In the genomic region with DNA sequence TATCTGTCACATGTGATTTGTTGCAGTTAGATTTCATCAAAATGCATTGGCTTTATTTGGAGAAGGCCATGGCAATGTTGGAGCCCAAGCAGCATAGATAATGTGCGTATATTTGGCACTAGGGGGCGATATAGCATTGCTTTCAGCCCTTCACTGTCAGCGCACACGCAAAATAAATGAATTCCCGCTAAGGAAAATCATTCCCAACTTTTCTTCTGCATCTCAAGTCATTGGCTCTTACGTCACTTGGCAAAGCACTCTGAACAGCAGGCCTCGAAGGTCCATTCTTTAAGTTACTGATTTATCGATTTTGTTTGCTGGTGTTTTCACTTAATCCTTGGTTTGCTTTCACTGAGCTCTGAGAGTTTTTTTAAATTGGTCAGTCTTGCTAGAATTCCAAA, we compare ENCODE assay signal across 7 cellular contexts.
DNase-seq lines count a peak whose midpoint lies in the region; ATAC-seq, FAIRE-seq and TF ChIP-seq lines count a peak whose summit lies in the region.

No MANE protein-coding gene starts in this region.

- peaks cover 4% of the 10 kb centered on the region for H3K27me3 ChIP-seq in DND-41 (ENCODE audit: insufficient read depth, low read length, poor library complexity)
- no peaks in the 10 kb centered on the region for H3K27me3 ChIP-seq in osteoblast (ENCODE audit: insufficient read depth, low read length)

- TF ChIP-seq CTCF in DND-41 (IDR thresholded peaks at IDR 0.05; ENCODE audit: borderline replicate concordance, extremely low read depth, low read length, poor library complexity, severe bottlenecking) (peak; percentile 87), fibroblast of villous mesenchyme (IDR thresholded peaks at IDR 0.05; ENCODE audit: insufficient read depth, low read depth, low read length) (peak; percentile 82), osteoblast (IDR thresholded peaks at IDR 0.05; ENCODE audit: extremely low read depth, low read depth, low read length) (peak; percentile 91)

- H3K9me3 ChIP-seq in DND-41 (ENCODE audit: insufficient read depth, low read length, severe bottlenecking) (no peaks in the 10 kb centered on the region), osteoblast (ENCODE audit: low read depth, low read length) (no peaks in the 10 kb centered on the region)

- TF ChIP-seq POLR2A in H54 (IDR thresholded peaks at IDR 0.05; ENCODE audit: low read depth, low read length): no peak

- no peaks in the 10 kb centered on the region for H3K79me2 ChIP-seq in DND-41 (ENCODE audit: insufficient read depth, low read length)
- no peaks in the 10 kb centered on the region for H3K79me2 ChIP-seq in osteoblast (ENCODE audit: insufficient read depth, low read length)

- H3K9ac ChIP-seq in DND-41 (ENCODE audit: low read depth, low read length): no peak overlapping the region

- H3K4me2 ChIP-seq in DND-41 (ENCODE audit: insufficient read depth, low read length) (no peak overlapping the region), osteoblast (ENCODE audit: insufficient read depth, low read length) (peak overlapping the region; percentile 38)

- peak; percentile 98 for FAIRE-seq in H54 (lab: Jason Lieb, UNC)
- FAIRE-seq in TTC549 (lab: Jason Lieb, UNC): peak; percentile 71

- H2AFZ ChIP-seq in DND-41 (ENCODE audit: low read depth, low read length): no peak overlapping the region
- H2AFZ ChIP-seq in osteoblast (ENCODE audit: low read length): peak overlapping the region; percentile 71

- H3K36me3 ChIP-seq in DND-41 (ENCODE audit: insufficient read depth, low read length) (no peaks in the 10 kb centered on the region), osteoblast (ENCODE audit: insufficient read depth, low read length) (no peaks in the 10 kb centered on the region)

- H4K20me1 ChIP-seq in DND-41 (ENCODE audit: insufficient read depth, low read length) (no peaks in the 10 kb centered on the region), osteoblast (ENCODE audit: insufficient read depth, low read length) (no peaks in the 10 kb centered on the region)

- H3K27ac ChIP-seq in DND-41 (ENCODE audit: low read length) (no peak overlapping the region), osteoblast (ENCODE audit: low read depth, low read length) (peak overlapping the region; percentile 74)

- DNase-seq in DND-41 (peak; percentile 28), H54 (ENCODE audit: insufficient read length, low spot score) (peak; percentile 52), NCI-H187 (lab: John Stamatoyannopoulos, UW) (peak; percentile 44 to 70), fibroblast of villous mesenchyme (ENCODE audit: low read depth) (peak; percentile 86), osteoblast (ENCODE audit: insufficient read length, low spot score, missing footprints) (peak; percentile 73), mesenteric fat pad (ENCODE audit: low spot score) (no peak)

- peak; percentile 80 for ATAC-seq in DND-41 (ENCODE audit: insufficient read depth, low read depth)

- H3K4me1 ChIP-seq in DND-41 (ENCODE audit: insufficient read depth, low read length) (no peaks in the 10 kb centered on the region), osteoblast (ENCODE audit: insufficient read depth, low read length) (peaks cover 21% of the 10 kb centered on the region)

- no peak overlapping the region for H3K4me3 ChIP-seq in DND-41 (ENCODE audit: low read depth in 1 of 2, low read length in 2 of 2)
- no peak overlapping the region for H3K4me3 ChIP-seq in fibroblast of villous mesenchyme (ENCODE audit: low read depth, low read length)
- H3K4me3 ChIP-seq in osteoblast (ENCODE audit: insufficient read depth, low read length): peak overlapping the region; percentile 2
